In the genomic region with DNA sequence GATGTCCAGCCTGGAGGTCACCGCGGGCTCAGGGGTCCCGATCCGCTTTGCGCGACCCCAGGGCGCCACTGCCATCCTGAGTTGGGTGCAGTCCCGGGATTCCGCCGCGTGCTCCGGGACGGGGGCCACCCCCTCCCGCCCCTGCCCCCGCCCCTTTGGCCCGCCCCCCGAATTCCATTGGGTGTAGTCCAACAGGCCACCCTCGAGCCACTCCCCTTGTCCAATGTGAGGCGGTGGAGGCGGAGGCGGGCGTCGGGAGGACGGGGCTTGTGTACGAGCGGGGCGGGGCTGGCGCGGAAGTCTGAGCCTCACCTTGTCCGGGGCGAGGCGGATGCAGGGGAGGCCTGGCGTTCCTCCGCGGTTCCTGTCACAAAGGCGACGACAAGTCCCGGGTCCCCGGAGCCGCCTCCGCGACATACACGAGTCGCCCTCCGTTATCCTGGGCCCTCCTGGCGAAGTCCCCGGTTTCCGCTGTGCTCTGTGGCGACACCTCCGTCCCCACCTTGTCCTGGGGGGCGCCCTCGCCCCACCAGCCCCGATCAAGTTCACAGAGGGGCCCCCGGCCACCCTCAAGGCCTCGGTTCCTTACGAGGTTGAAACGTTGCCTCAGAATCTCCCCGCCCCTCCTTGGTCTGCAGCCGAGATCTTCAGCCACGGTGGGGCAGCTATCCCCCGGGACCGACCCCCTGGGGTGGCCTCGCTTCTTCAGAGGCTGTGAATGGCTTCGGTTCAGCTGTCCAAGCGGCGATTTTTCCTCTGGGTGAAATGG, we compare ENCODE assay signal across 7 cellular contexts. TPM values are rescaled to one million over a fixed set of nuclear protein-coding genes. Genes with fewer than 3 reads are reported as not detected.
DNase-seq lines count a peak whose midpoint lies in the region; ATAC-seq and TF ChIP-seq lines count a peak whose summit lies in the region.

No MANE protein-coding gene starts in this region.

- H3K36me3 ChIP-seq in iPS DF 6.9 (ENCODE audit: control insufficient read depth, insufficient read depth, low read length) = peaks cover 6% of the 10 kb centered on the region
- H3K36me3 ChIP-seq in sigmoid colon = peaks cover 0 to 6% (median 0%) of the 10 kb centered on the region in 4 donors

- peak; percentile 44 for ATAC-seq in GM18519 (IDR thresholded peaks at IDR 0.05; ENCODE audit: low FRiP score, unreplicated experiment)
- ATAC-seq in HG03060 (IDR thresholded peaks at IDR 0.05; ENCODE audit: low read depth, unreplicated experiment) = peak; percentile 34

- peak; percentile 95 to 96 for TF ChIP-seq POLR2A in sigmoid colon (IDR thresholded peaks at IDR 0.05)

- H3K4me3 Mint-ChIP-seq in brain = peak overlapping the region; percentile 89 to 97 (median 90)

- peak; percentile 89 for DNase-seq in NCI-H2107 treated with DMSO at 0.1 percent for 48 hours (lab: John Stamatoyannopoulos, UW; ENCODE audit: unreplicated experiment)
- DNase-seq in UCSD-AML1 (lab: John Stamatoyannopoulos, UW; ENCODE audit: unreplicated experiment) = peak; percentile 96
- peak; percentile 64 for DNase-seq in iPS DF 6.9 (ENCODE audit: low read depth, low spot score)
- DNase-seq in sigmoid colon = peak; percentile 99

- TF ChIP-seq CTCF in brain (conservative IDR thresholded peaks at IDR 0.05) (no peak), sigmoid colon (IDR thresholded peaks at IDR 0.05) (no peak)

- H3K9me3 ChIP-seq in iPS DF 6.9 (ENCODE audit: control insufficient read depth, insufficient read depth, low read length) (no peaks in the 10 kb centered on the region), sigmoid colon (no peaks in the 10 kb centered on the region)

- TF ChIP-seq EP300 in sigmoid colon (IDR thresholded peaks at IDR 0.05) = peak in 2 of 4 donors; percentile 9 to 32

- intact Hi-C loops in sigmoid colon (cut with DNase I) = no loop called here

- H3K4me1 ChIP-seq in iPS DF 6.9 (ENCODE audit: control insufficient read depth, insufficient read depth, low read length) = no peaks in the 10 kb centered on the region; the same call in none of the 2 replicates
- peaks cover 0 to 69% (median 59%) of the 10 kb centered on the region in 4 donors for H3K4me1 ChIP-seq in sigmoid colon

- WGBS in iPS DF 6.9 (ENCODE audit: insufficient coverage, insufficient read length) = no CpG with 5 or more reads among the region's 66 CpGs
- 1% methylated on average over 66 of the region's 66 CpGs for WGBS in sigmoid colon, 2 donors

- H3K4me1 Mint-ChIP-seq in brain = peaks cover 56% of the 10 kb centered on the region

- H3K27ac ChIP-seq in iPS DF 6.9 (ENCODE audit: low read length) (no peak overlapping the region), sigmoid colon (peak overlapping the region; percentile 91 to 98 (median 96))

- H3K27ac Mint-ChIP-seq in brain = peak overlapping the region; percentile 81 to 100 (median 99)

- peaks cover 12% of the 10 kb centered on the region for H3K27me3 Mint-ChIP-seq in brain

- no peaks in the 10 kb centered on the region for H3K27me3 ChIP-seq in iPS DF 6.9 (ENCODE audit: control insufficient read depth, insufficient read depth, low read length)
- H3K27me3 ChIP-seq in sigmoid colon = no peaks in the 10 kb centered on the region

- peaks cover 0 to 14% (median 3%) of the 10 kb centered on the region in 5 experiments for H3K9me3 Mint-ChIP-seq in brain

- H3K4me3 ChIP-seq in iPS DF 6.9 (ENCODE audit: low read length) (peak overlapping the region; percentile 96), sigmoid colon (peak overlapping the region; percentile 53 to 77 (median 65))

- H3K36me3 Mint-ChIP-seq in brain = peaks cover 31% of the 10 kb centered on the region

RNA-seq across cellular contexts. Expression of a gene that starts 1.2 kb away (rescaled TPM):
- polyA plus RNA-seq in brain (ENCODE audit: insufficient read depth, low read depth, low replicate concordance) (11.7 TPM), sigmoid colon (10 to 100 TPM; 20.4 to 76.0 (median 20.6) TPM)
- 100 to 1,000 TPM in 1 of 4 donors, 10 to 100 TPM in 1, 1 to 10 TPM in 2; 7.1 to 139 (median 15.0) TPM for total RNA-seq in sigmoid colon
